Comparison of ENCODE assay signal across 17 cellular contexts in the genomic region with DNA sequence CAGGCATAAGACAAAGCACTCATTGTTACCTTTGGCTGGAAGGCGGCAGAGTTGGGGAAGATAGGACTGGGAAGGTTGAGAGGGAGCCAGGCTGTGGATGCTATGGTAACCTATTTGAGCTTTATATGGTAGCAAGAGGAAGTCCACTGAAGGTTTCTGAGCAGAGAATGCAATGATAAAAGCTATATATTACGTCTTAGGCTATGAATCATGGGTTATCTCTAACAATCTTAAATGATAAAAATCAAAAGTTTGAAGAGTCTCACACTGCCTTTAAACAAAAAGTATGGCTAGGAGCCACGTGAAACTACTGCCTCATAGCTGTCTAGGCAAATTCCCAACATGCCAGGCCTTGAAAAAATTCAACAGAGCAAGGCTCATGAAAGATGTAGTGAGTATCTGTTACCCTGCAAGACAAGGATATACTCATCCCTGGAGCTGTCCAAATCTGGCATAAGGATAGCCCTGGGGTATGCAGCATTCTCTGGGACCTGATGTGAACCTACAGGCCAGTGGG. TPM values are rescaled to one million over a fixed set of nuclear protein-coding genes. Genes with fewer than 3 reads are reported as not detected.
DNase-seq lines count a peak whose midpoint lies in the region; ATAC-seq and TF ChIP-seq lines count a peak whose summit lies in the region.
"Had no signal": no experiment of that assay in that cellular context is flagged by ENCODE, and none has a peak within 500 bp of the region (broad histone marks: within the 10 kb centered on the region; RNA-seq: fewer than 3 reads in every experiment).

No MANE protein-coding gene starts in this region.

- no peaks in the 10 kb centered on the region for H3K27me3 ChIP-seq in adrenal gland
- H3K27me3 ChIP-seq: dorsolateral prefrontal cortex had no signal

- CTCF ChIA-PET in HEK293 (lab: Yijun Ruan, JAX), result interaction anchor here (0.6 kb wide), 2 partner anchors 80 to 195 kb away, joined by 3 read pairs; no protein-coding TSS in a partner anchor

- peak; percentile 41 for DNase-seq in AG08395 (ENCODE audit: low spot score)
- peak; percentile 53 to 77 (median 70) for DNase-seq in adrenal gland
- peak; percentile 12 for DNase-seq in iPS-NIHi11 (ENCODE audit: low spot score)
- no peak for DNase-seq in NCI-H187 treated with DMSO at 0.1 percent for 48 hours (lab: John Stamatoyannopoulos, UW)
- DNase-seq in activated CD4-positive, alpha-beta T cell treated with anti-CD3 and anti-CD28 coated beads, Interleukin-2, amount 10 ng/mL, durations not matched to agents 24 days and 14 days, result no peak
- DNase-seq in activated T-cell treated with anti-CD3 and anti-CD28 coated beads, Interleukin-2, amount 50 U/mL, for 72 hours, result no peak
- DNase-seq: activated CD4-positive, CD25-positive, alpha-beta regulatory T cell; activated T-cell treated with anti-CD3 and anti-CD28 coated beads, Interleukin-2, amount 50 U/mL, for 1 hour; dorsolateral prefrontal cortex; MM.1S; stimulated activated CD4-positive, alpha-beta T cell treated with anti-CD3 and anti-CD28 coated beads, Interleukin-1b, Interleukin-23, amount 100 ng/mL, for 48 hours; stimulated activated CD8-positive, alpha-beta memory T cell treated with anti-CD3 and anti-CD28 coated beads, Interleukin-4, amount 100 ng/mL, for 48 hours; SW 1271; upper lobe of left lung had no signal

- no peak overlapping the region for H3K27ac Mint-ChIP-seq in activated CD4-positive, alpha-beta T cell treated with anti-CD3 and anti-CD28 coated beads, Interleukin-2, amount 10 ng/mL, durations not matched to agents 24 days and 14 days
- H3K27ac Mint-ChIP-seq in activated T-cell treated with anti-CD3 and anti-CD28 coated beads, Interleukin-2, amount 50 U/mL, for 72 hours, result no peak overlapping the region

- H3K4me3 Mint-ChIP-seq in activated CD4-positive, alpha-beta T cell treated with anti-CD3 and anti-CD28 coated beads, Interleukin-2, amount 10 ng/mL, durations not matched to agents 24 days and 14 days, result no peak overlapping the region
- H3K4me3 Mint-ChIP-seq in activated T-cell treated with anti-CD3 and anti-CD28 coated beads, Interleukin-2, amount 50 U/mL, for 72 hours, result no peak overlapping the region

- H3K4me3 ChIP-seq in HEK293 (ENCODE audit: low read depth, low read length), result no peak overlapping the region
- H3K4me3 ChIP-seq in adrenal gland, result peak overlapping the region in 1 of 4 donors; percentile 8
- H3K4me3 ChIP-seq: dorsolateral prefrontal cortex had no signal

- no peaks in the 10 kb centered on the region for H3K9me3 Mint-ChIP-seq in activated CD4-positive, alpha-beta T cell treated with anti-CD3 and anti-CD28 coated beads, Interleukin-2, amount 10 ng/mL, durations not matched to agents 24 days and 14 days
- H3K9me3 Mint-ChIP-seq in activated T-cell treated with anti-CD3 and anti-CD28 coated beads, Interleukin-2, amount 50 U/mL, for 72 hours, result no peaks in the 10 kb centered on the region

- peak in 1 of 2 donors; percentile 11 for TF ChIP-seq POLR2A in adrenal gland (IDR thresholded peaks at IDR 0.05)

- H3K36me3 ChIP-seq in HEK293 (ENCODE audit: control insufficient read depth in 2 of 2, insufficient read depth in 1 of 2, low read length in 2 of 2) (no peaks in the 10 kb centered on the region), adrenal gland (replicated peaks in 1 of 2) (no peaks in the 10 kb centered on the region)
- H3K36me3 ChIP-seq: upper lobe of left lung had no signal

- peaks cover 3% of the 10 kb centered on the region for H3K4me1 Mint-ChIP-seq in activated CD4-positive, alpha-beta T cell treated with anti-CD3 and anti-CD28 coated beads, Interleukin-2, amount 10 ng/mL, durations not matched to agents 24 days and 14 days
- peaks cover 8% of the 10 kb centered on the region for H3K4me1 Mint-ChIP-seq in activated T-cell treated with anti-CD3 and anti-CD28 coated beads, Interleukin-2, amount 50 U/mL, for 72 hours (ENCODE audit: low read depth)

- POLR2A ChIA-PET in HEK293 (lab: Yijun Ruan, JAX), result interaction anchor here (0.7 kb wide), 1 partner anchor 10 kb away, joined by 3 read pairs; no protein-coding TSS in a partner anchor

- WGBS in adrenal gland, 4 donors, result 39 to 54% (median 45%) methylated on average over 3 of the region's 3 CpGs

- H3K27ac ChIP-seq in HEK293 (ENCODE audit: extremely low read depth, low read depth, low read length) (no peak overlapping the region), adrenal gland (peak overlapping the region in 3 of 5 donors; percentile 32 to 56 (median 47))
- H3K27ac ChIP-seq: dorsolateral prefrontal cortex, HL-60, upper lobe of left lung had no signal

- intact Hi-C loops in adrenal gland (cut with DNase I), result no loop called here
- intact Hi-C loops in activated CD4-positive, alpha-beta T cell treated with anti-CD3 and anti-CD28 coated beads, Interleukin-2, amount 10 ng/mL, durations not matched to agents 24 days and 14 days (cut with micrococcal nuclease), result no loop called here

- no peaks in the 10 kb centered on the region for H3K36me3 Mint-ChIP-seq in activated CD4-positive, alpha-beta T cell treated with anti-CD3 and anti-CD28 coated beads, Interleukin-2, amount 10 ng/mL, durations not matched to agents 24 days and 14 days (ENCODE audit: low read depth)
- peaks cover 0 to 2% of the 10 kb centered on the region in 2 donors for H3K36me3 Mint-ChIP-seq in activated T-cell treated with anti-CD3 and anti-CD28 coated beads, Interleukin-2, amount 50 U/mL, for 72 hours (ENCODE audit: insufficient read depth in 2 of 2)

- H3K27me3 Mint-ChIP-seq in activated CD4-positive, alpha-beta T cell treated with anti-CD3 and anti-CD28 coated beads, Interleukin-2, amount 10 ng/mL, durations not matched to agents 24 days and 14 days, result peaks cover 50% of the 10 kb centered on the region
- H3K27me3 Mint-ChIP-seq in activated T-cell treated with anti-CD3 and anti-CD28 coated beads, Interleukin-2, amount 50 U/mL, for 72 hours (ENCODE audit: low read depth), result peaks cover 82% of the 10 kb centered on the region

- H3K4me1 ChIP-seq in HEK293 (ENCODE audit: control insufficient read depth, insufficient read depth, low read length), result peaks cover 3% of the 10 kb centered on the region; the same call in 1 of the 2 replicates
- peaks cover 23 to 58% of the 10 kb centered on the region in 2 donors for H3K4me1 ChIP-seq in adrenal gland (replicated peaks in 1 of 2)

- no peak for ATAC-seq in HG03342 (IDR thresholded peaks at IDR 0.05; ENCODE audit: unreplicated experiment)
- ATAC-seq in activated T-cell treated with anti-CD3 and anti-CD28 coated beads, Interleukin-2, amount 50 U/mL, for 72 hours (replicated peaks in 1 of 2), result no peak

- H3K9me3 ChIP-seq in HEK293 (ENCODE audit: control insufficient read depth, insufficient read depth, low read depth, low read length) (no peaks in the 10 kb centered on the region), adrenal gland (replicated peaks in 1 of 3) (no peaks in the 10 kb centered on the region)
- H3K9me3 ChIP-seq: upper lobe of left lung had no signal

- TF ChIP-seq CTCF in HEK293 (tag by site-specific recombination; IDR thresholded peaks at IDR 0.05) (no peak), adrenal gland (IDR thresholded peaks at IDR 0.05) (no peak)

TF ChIP-seq in HEK293, 187 proteins besides CTCF, POLR2A, EP300 and RAD21 (continues in another document):
- TF ChIP-seq PRDM4 (tag by site-specific recombination; IDR thresholded peaks at IDR 0.05), result no peak
- TF ChIP-seq, protein P1, sequence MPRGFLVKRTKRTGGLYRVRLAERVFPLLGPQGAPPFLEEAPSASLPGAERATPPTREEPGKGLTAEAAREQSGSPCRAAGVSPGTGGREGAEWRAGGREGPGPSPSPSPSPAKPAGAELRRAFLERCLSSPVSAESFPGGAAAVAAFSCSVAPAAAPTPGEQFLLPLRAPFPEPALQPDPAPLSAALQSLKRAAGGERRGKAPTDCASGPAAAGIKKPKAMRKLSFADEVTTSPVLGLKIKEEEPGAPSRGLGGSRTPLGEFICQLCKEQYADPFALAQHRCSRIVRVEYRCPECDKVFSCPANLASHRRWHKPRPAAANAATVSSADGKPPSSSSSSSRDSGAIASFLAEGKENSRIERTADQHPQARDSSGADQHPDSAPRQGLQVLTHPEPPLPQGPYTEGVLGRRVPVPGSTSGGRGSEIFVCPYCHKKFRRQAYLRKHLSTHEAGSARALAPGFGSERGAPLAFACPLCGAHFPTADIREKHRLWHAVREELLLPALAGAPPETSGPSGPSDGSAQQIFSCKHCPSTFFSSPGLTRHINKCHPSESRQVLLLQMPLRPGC (tag by site-specific recombination; IDR thresholded peaks at IDR 0.05), result no peak
- TF ChIP-seq ZBTB8A (tag by site-specific recombination; IDR thresholded peaks at IDR 0.05), result no peak

RNA-seq across cellular contexts. Expression of gene P3H2, which starts 4.1 kb away (rescaled TPM):
- 100 to 1,000 TPM in 3 of 8 donors, 10 to 100 TPM in 5; 66.1 to 175 (median 90.9) TPM for total RNA-seq in adrenal gland
- 10 to 100 TPM; 22.8 to 91.3 (median 72.8) TPM for polyA plus RNA-seq in adrenal gland
- not detected in 2 replicates for total RNA-seq in activated CD4-positive, alpha-beta T cell treated with anti-CD3 and anti-CD28 coated beads, Interleukin-2, amount 10 ng/mL, durations not matched to agents 24 days and 14 days
- total RNA-seq in activated T-cell treated with anti-CD3 and anti-CD28 coated beads, Interleukin-2, amount 50 U/mL, for 72 hours, result not detected

Comparison
In these comparisons a context has a peak if more than half of its experiments do, and no peak if none do; other contexts are left out.
1. DNase-seq: peak in AG08395 (single experiment), adrenal gland (7 of 7) and iPS-NIHi11 (single experiment); none in NCI-H187 treated with DMSO at 0.1 percent for 48 hours (single experiment), activated CD4-positive, alpha-beta T cell treated with anti-CD3 and anti-CD28 coated beads, Interleukin-2, amount 10 ng/mL, durations not matched to agents 24 days and 14 days (single experiment) and activated T-cell treated with anti-CD3 and anti-CD28 coated beads, Interleukin-2, amount 50 U/mL, for 72 hours (0 of 2).
2. RNA of gene P3H2, which starts 4.1 kb away (total RNA-seq): 66.1 to 175 TPM in adrenal gland; not detected in activated CD4-positive, alpha-beta T cell treated with anti-CD3 and anti-CD28 coated beads, Interleukin-2, amount 10 ng/mL, durations not matched to agents 24 days and 14 days and not detected in activated T-cell treated with anti-CD3 and anti-CD28 coated beads, Interleukin-2, amount 50 U/mL, for 72 hours; every median in the first group is over 10 times any median in the second.